Comparison of ENCODE assay signal across 22 cellular contexts in genomic region chr4:99614491-99614890, GRCh38. TPM values are rescaled to one million over a fixed set of nuclear protein-coding genes. Genes with fewer than 3 reads are reported as not detected.
DNase-seq lines count a peak whose midpoint lies in the region; TF ChIP-seq lines count a peak whose summit lies in the region.
"Had no signal": no experiment of that assay in that cellular context is flagged by ENCODE, and none has a peak within 500 bp of the region (broad histone marks: within the 10 kb centered on the region; RNA-seq: fewer than 3 reads in every experiment).

No MANE protein-coding gene starts in this region.

- DNase-seq in SK-MEL-5 (ENCODE audit: low read depth, low spot score) (peak; percentile 7), kidney tubule cell (ENCODE audit: low spot score) (peak; percentile 23), sigmoid colon (no peak), foreskin fibroblast (no peak), dedifferentiated amniotic fluid mesenchymal stem cell (ENCODE audit: extremely low spot score) (no peak)
- DNase-seq in stimulated activated CD4-positive, alpha-beta T cell treated with anti-CD3 and anti-CD28 coated beads, Interleukin-4, amount 100 ng/mL, for 4 hours, result no peak
- DNase-seq: C1 segment of cervical spinal cord; CD4-positive, alpha-beta memory T cell; COR-L47; HCEC 1CT; KBM-7; NCI-H2029; NCI-H526; NCI-H82; NK-92 treated with Interleukin-12 subunit alpha and Interleukin-12 subunit beta, amount 100 ng/mL, for 24 hours; RPMI8226; SHP77 had no signal

- no peaks in the 10 kb centered on the region for H3K36me3 ChIP-seq in OCI-LY3 (replicated peaks; ENCODE audit: low read depth, low read length)
- H3K36me3 ChIP-seq in sigmoid colon, result no peaks in the 10 kb centered on the region

- TF ChIP-seq CTCF in OCI-LY3 (IDR thresholded peaks at IDR 0.05; ENCODE audit: low read depth, low read length) (no peak), sigmoid colon (IDR thresholded peaks at IDR 0.05) (no peak), foreskin fibroblast (IDR thresholded peaks at IDR 0.05; ENCODE audit: low read depth, low read length) (no peak)

- 65 to 75% methylated on average over 1 of the region's 1 CpG for WGBS in sigmoid colon, 2 donors

- in situ Hi-C loops in SK-MEL-5 (cut with HindIII; ENCODE audit: low pct_unique_long_range_greater_than_20kb, low sequenced_read_pairs), result no loop called here

- no peaks in the 10 kb centered on the region for H3K4me1 ChIP-seq in OCI-LY3 (ENCODE audit: low read length)
- peaks cover 0 to 36% (median 28%) of the 10 kb centered on the region in 4 donors for H3K4me1 ChIP-seq in sigmoid colon

- TF ChIP-seq EP300 in sigmoid colon (IDR thresholded peaks at IDR 0.05), result no peak

- no peak for TF ChIP-seq POLR2A in sigmoid colon (IDR thresholded peaks at IDR 0.05)

- peak overlapping the region; percentile 23; the same call in 1 of the 2 replicates for H2AFZ ChIP-seq in OCI-LY3 (ENCODE audit: low read depth, low read length)

- no peak overlapping the region for H3K9ac ChIP-seq in OCI-LY3 (ENCODE audit: low read length)

- H3K4me2 ChIP-seq in OCI-LY3 (ENCODE audit: low read length), result no peak overlapping the region

- H3K79me2 ChIP-seq in OCI-LY3 (ENCODE audit: low read length), result no peaks in the 10 kb centered on the region

- H3K4me3 ChIP-seq in OCI-LY3 (ENCODE audit: low read length) (no peak overlapping the region), sigmoid colon (no peak overlapping the region), foreskin fibroblast (ENCODE audit: low read depth in 1 of 2, low read length in 2 of 2) (no peak overlapping the region)
- H3K4me3 ChIP-seq: SK-N-MC had no signal

- intact Hi-C loops in sigmoid colon (cut with DNase I), result no loop called here

- H4K20me1 ChIP-seq in OCI-LY3 (ENCODE audit: insufficient read depth, low read length), result no peaks in the 10 kb centered on the region

- H3K27ac ChIP-seq in OCI-LY3 (ENCODE audit: low read length) (no peak overlapping the region), sigmoid colon (peak overlapping the region in 3 of 4 donors; percentile 68 to 72 (median 72))
- H3K27ac ChIP-seq: SK-N-MC had no signal

- H3K9me3 ChIP-seq in OCI-LY3 (ENCODE audit: insufficient read depth, low read length) (no peaks in the 10 kb centered on the region), sigmoid colon (no peaks in the 10 kb centered on the region)

- H3K27me3 ChIP-seq in OCI-LY3 (ENCODE audit: low read depth, low read length) (no peaks in the 10 kb centered on the region), sigmoid colon (no peaks in the 10 kb centered on the region)

RNA-seq across cellular contexts. Expression of gene MTTP, which starts 39.9 kb away (rescaled TPM):
- total RNA-seq in SK-MEL-5 (2014; rRNA removed; shearing (Covaris generic)), result 0.37 and 0.56 TPM in 2 replicates
- 0.31 and 1.1 TPM in 2 replicates for polyA plus RNA-seq in SK-MEL-5 (2015; cell fraction: cytosol; rRNA removed)
- polyA plus RNA-seq in SK-MEL-5 (2015; cell fraction: nucleus; rRNA removed), result 0.37 and 4.1 TPM in 2 replicates
- total RNA-seq in sigmoid colon, result 10 to 100 TPM in 1 of 4 donors, 1 to 10 TPM in 3; 2.4 to 12.8 (median 5.9) TPM
- polyA plus RNA-seq in sigmoid colon, result under 1 TPM in 1 of 3 donors, not detected in 2; 0.13 TPM
- total RNA-seq: A673 had no signal
- polyA plus RNA-seq: CD4-positive, alpha-beta memory T cell had no signal

RNA-seq across cellular contexts. Expression of gene C4orf54, which starts 43.1 kb away (rescaled TPM):
- total RNA-seq in SK-MEL-5 (2014; rRNA removed; shearing (Covaris generic)), result 0.08 and 0.13 TPM in 2 replicates
- polyA plus RNA-seq in SK-MEL-5 (2015; cell fraction: cytosol; rRNA removed), result 0.05 TPM in 2 replicates
- 0.11 and 0.24 TPM in 2 replicates for polyA plus RNA-seq in SK-MEL-5 (2015; cell fraction: nucleus; rRNA removed)
- under 1 TPM; under 0.01 to 0.28 (median 0.15) TPM for total RNA-seq in sigmoid colon
- under 1 TPM in 1 of 3 donors, not detected in 2; 0.01 TPM for polyA plus RNA-seq in sigmoid colon
- total RNA-seq: A673; CD4-positive, alpha-beta memory T cell; H1; MCF 10A had no signal
- polyA plus RNA-seq: CD4-positive, alpha-beta memory T cell; H1 had no signal

RNA-seq across cellular contexts. Expression of gene TRMT10A, which starts 50.7 kb away (rescaled TPM):
- total RNA-seq in SK-MEL-5 (2014; rRNA removed; shearing (Covaris generic)), result 8.4 and 9.0 TPM in 2 replicates
- 4.8 and 6.8 TPM in 2 replicates for polyA plus RNA-seq in SK-MEL-5 (2015; cell fraction: cytosol; rRNA removed)
- 6.2 and 10.5 TPM in 2 replicates for polyA plus RNA-seq in SK-MEL-5 (2015; cell fraction: nucleus; rRNA removed)
- total RNA-seq in sigmoid colon, result 1 to 10 TPM; 3.9 to 7.5 (median 6.4) TPM
- 1 to 10 TPM; 4.8 to 5.6 (median 5.5) TPM for polyA plus RNA-seq in sigmoid colon

Comparison
In these comparisons a context has a peak if more than half of its experiments do, and no peak if none do; other contexts are left out.
1. DNase-seq: peak in SK-MEL-5 (single experiment) and kidney tubule cell (single experiment); none in sigmoid colon (single experiment), foreskin fibroblast (0 of 2), stimulated activated CD4-positive, alpha-beta T cell treated with anti-CD3 and anti-CD28 coated beads, Interleukin-4, amount 100 ng/mL, for 4 hours (0 of 2) and dedifferentiated amniotic fluid mesenchymal stem cell (single experiment).